8 cellular contexts compared by ENCODE assay signal in the genomic region with DNA sequence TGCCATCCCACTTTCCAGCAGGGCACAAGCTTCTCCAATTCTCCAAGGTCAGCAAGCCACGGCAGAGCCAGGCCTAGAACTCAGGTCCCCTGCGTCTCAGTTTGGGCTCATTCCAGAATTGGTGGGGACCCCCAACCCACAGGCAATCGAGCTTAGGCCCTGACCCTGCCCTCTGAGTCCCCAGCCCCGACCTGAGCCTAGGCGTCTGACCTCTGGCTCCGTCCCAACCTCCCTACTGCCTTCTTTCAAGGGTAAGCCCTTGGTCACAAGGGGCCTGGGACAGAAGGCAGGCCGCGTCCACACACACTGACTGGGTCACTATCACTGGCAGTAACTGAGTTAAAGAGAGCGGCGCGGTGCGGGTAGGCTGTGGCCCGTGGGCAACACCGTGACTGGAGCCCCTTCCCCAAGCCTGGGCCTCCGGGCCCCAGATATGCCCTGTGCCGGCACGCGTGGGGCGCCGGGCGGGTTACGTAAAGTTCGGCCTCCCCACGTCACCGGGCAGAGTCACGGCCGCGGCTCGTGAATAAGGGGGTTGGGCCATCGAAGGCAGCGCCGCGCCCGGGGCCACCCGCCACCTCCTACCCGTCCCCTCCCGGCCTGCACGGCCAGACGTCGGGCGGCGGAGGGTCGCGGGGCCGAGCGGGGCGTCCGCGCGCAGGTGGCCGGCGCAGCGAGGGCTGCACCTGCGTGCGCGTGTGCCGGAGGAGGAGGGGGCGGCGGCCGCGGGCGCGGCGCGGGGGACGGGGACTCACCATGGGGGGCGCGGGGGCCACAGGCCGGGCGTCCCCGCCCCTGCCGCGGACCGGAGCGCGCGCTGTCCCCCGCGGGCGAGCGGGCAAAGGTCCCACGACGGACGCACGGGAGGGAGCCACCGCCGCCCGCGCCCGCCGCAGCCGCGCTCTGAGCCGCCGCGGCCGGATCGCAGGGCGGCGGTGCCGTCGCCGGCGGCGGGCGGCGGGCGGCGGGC. TPM values are rescaled to one million over a fixed set of nuclear protein-coding genes. Genes with fewer than 3 reads are reported as not detected.
DNase-seq lines count a peak whose midpoint lies in the region; ATAC-seq and TF ChIP-seq lines count a peak whose summit lies in the region.

No MANE protein-coding gene starts in this region.

- H3K27ac ChIP-seq in iPS-18a (ENCODE audit: low read length) (no peak overlapping the region), skeletal muscle tissue (ENCODE audit: low read depth, low read length) (peak overlapping the region; percentile 98)

- in situ Hi-C loops in T47D (cut with HindIII; ENCODE audit: low pct_unique_long_range_greater_than_20kb, low sequenced_read_pairs) (no loop called here), GM13976 (cut with MboI; ENCODE audit: low sequenced_read_pairs, unreplicated experiment) (no loop called here)

- no peaks in the 10 kb centered on the region for H3K9me3 ChIP-seq in iPS-18a (ENCODE audit: control insufficient read depth, low read depth, low read length)
- no peaks in the 10 kb centered on the region for H3K9me3 ChIP-seq in skeletal muscle tissue (ENCODE audit: control insufficient read depth in 3 of 3, low read length in 3 of 3)

- peak; percentile 4 for ATAC-seq in HG02610 (IDR thresholded peaks at IDR 0.05; ENCODE audit: unreplicated experiment)

- H3K36me3 ChIP-seq in iPS-18a (ENCODE audit: control insufficient read depth, low read depth, low read length) (peaks cover 8% of the 10 kb centered on the region), skeletal muscle tissue (ENCODE audit: control insufficient read depth in 3 of 3, insufficient read depth in 3 of 3, low read length in 3 of 3) (peaks cover 7 to 26% (median 16%) of the 10 kb centered on the region in 3 donors)

- peak overlapping the region; percentile 59 for H3K9ac ChIP-seq in iPS-18a (ENCODE audit: low read length)
- H3K9ac ChIP-seq in skeletal muscle tissue (ENCODE audit: low read depth in 1 of 3, low read length in 3 of 3), result peak overlapping the region; percentile 87 to 99 (median 96)

- H3K4me3 ChIP-seq in iPS-18a (ENCODE audit: low read length), result peak overlapping the region; percentile 72
- H3K4me3 ChIP-seq in skeletal muscle tissue (ENCODE audit: low read length in 3 of 3), result peak overlapping the region; percentile 75 to 87 (median 78)

- TF ChIP-seq CTCF in GM13976 (IDR thresholded peaks at IDR 0.05; ENCODE audit: borderline replicate concordance, control extremely low read depth, extremely low read depth, insufficient read depth, missing control alignments), result no peak

- H3K27me3 ChIP-seq in iPS-18a (ENCODE audit: control insufficient read depth, insufficient read depth, low read length) (no peaks in the 10 kb centered on the region), skeletal muscle tissue (ENCODE audit: control insufficient read depth in 3 of 3, insufficient read depth in 3 of 3, low read length in 3 of 3) (no peaks in the 10 kb centered on the region)

- H3K4me1 ChIP-seq in iPS-18a (ENCODE audit: control insufficient read depth, low read depth, low read length), result peaks cover 4% of the 10 kb centered on the region
- H3K4me1 ChIP-seq in skeletal muscle tissue (ENCODE audit: control insufficient read depth in 3 of 3, insufficient read depth in 3 of 3, low read length in 3 of 3), result peaks cover 33 to 52% (median 48%) of the 10 kb centered on the region in 3 donors

- peak; percentile 49 for DNase-seq in EL
- peak; percentile 59 for DNase-seq in RKO (ENCODE audit: low spot score)
- DNase-seq in T47D (ENCODE audit: low read depth in 1 of 2, low spot score in 1 of 2), result peak; percentile 64 to 95
- DNase-seq in GM13976 (ENCODE audit: low spot score), result no peak
- no peak for DNase-seq in Ammon's horn (ENCODE audit: low spot score)

RNA-seq across cellular contexts. Expression of a gene that starts 0.5 kb away (rescaled TPM):
- total RNA-seq in skeletal muscle tissue, result 9.4 TPM

Comparison
In these comparisons a context has a peak if more than half of its experiments do, and no peak if none do; other contexts are left out.
1. DNase-seq: peak in EL (single experiment), RKO (single experiment) and T47D (2 of 2); none in GM13976 (single experiment) and Ammon's horn (single experiment).